ENCODE assay signal across 10 cellular contexts in the genomic region with DNA sequence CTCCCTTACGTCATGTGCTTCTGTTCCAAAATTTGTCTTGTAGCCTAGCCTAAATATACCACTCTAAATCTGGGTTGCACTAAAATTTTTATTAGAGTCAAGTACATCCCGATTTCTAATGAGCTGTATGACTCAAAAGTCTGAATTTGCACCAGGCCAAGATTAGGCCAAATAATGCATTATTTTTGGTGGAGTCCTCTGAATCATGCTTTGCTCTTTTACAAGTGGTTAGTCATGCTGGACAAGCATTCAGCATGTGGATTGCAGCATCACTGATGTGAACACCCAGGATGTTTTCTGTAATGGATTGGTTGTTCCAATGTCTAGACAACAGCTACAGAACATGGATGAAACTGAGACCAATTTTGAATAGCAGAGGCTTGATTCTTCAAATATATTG. TPM values are rescaled to one million over a fixed set of nuclear protein-coding genes. Genes with fewer than 3 reads are reported as not detected.
DNase-seq lines count a peak whose midpoint lies in the region; ATAC-seq lines count a peak whose summit lies in the region.
"Had no signal": no experiment of that assay in that cellular context is flagged by ENCODE, and none has a peak within 500 bp of the region (broad histone marks: within the 10 kb centered on the region; RNA-seq: fewer than 3 reads in every experiment).

No MANE protein-coding gene starts in this region.

- DNase-seq in A172 (ENCODE audit: low spot score), result peak; percentile 77
- DNase-seq in MG63, result peak; percentile 65
- DNase-seq in epithelial cell of prostate (ENCODE audit: low read depth, low spot score), result peak; percentile 72
- no peak for DNase-seq in NCI-H2029 (lab: John Stamatoyannopoulos, UW)
- no peak for DNase-seq in OCI-M2 (lab: John Stamatoyannopoulos, UW; ENCODE audit: unreplicated experiment)
- DNase-seq in cortex of kidney (lab: John Stamatoyannopoulos, UW), result no peak
- DNase-seq: NCI-H146 had no signal

- peaks cover 26% of the 10 kb centered on the region for H3K36me3 ChIP-seq in MG63
- peaks cover 29 to 42% of the 10 kb centered on the region in 2 donors for H3K36me3 ChIP-seq in muscle layer of duodenum (ENCODE audit: control insufficient read depth in 1 of 2, insufficient read depth in 2 of 2, low read length in 2 of 2)

- ATAC-seq in HG03095 (IDR thresholded peaks at IDR 0.05; ENCODE audit: unreplicated experiment), result no peak

- H3K4me3 ChIP-seq in MG63 (no peak overlapping the region), muscle layer of duodenum (ENCODE audit: low read depth in 1 of 2, low read length in 2 of 2) (no peak overlapping the region)

- H3K9me3 ChIP-seq in MG63, result no peaks in the 10 kb centered on the region
- peaks cover 8 to 12% of the 10 kb centered on the region in 2 donors for H3K9me3 ChIP-seq in muscle layer of duodenum (ENCODE audit: control insufficient read depth in 1 of 2, low read length in 2 of 2)

- no peaks in the 10 kb centered on the region for H3K27me3 ChIP-seq in MG63
- no peaks in the 10 kb centered on the region for H3K27me3 ChIP-seq in muscle layer of duodenum (ENCODE audit: low read depth, low read length)

- H3K27ac ChIP-seq in epithelial cell of prostate, result peak overlapping the region; percentile 81
- peak overlapping the region; percentile 61 for H3K27ac ChIP-seq in muscle layer of duodenum (ENCODE audit: low read length)

- peaks cover 0 to 15% of the 10 kb centered on the region in 2 donors for H3K4me1 ChIP-seq in muscle layer of duodenum (ENCODE audit: control insufficient read depth in 1 of 2, insufficient read depth in 2 of 2, low read length in 2 of 2)

RNA-seq across cellular contexts. Expression of gene HEBP1, which starts 23.7 kb away (rescaled TPM):
- 4.3 and 7.1 TPM in 2 replicates for total RNA-seq in A172 (2014; rRNA removed; shearing (Covaris generic))
- 5.6 and 16.1 TPM in 2 replicates for total RNA-seq in MG63 (2014; rRNA removed; shearing (Covaris generic); ENCODE audit: low replicate concordance)

RNA-seq across cellular contexts. Expression of gene GPRC5D, which starts 24.4 kb away (rescaled TPM):
- total RNA-seq in A172 (2014; rRNA removed; shearing (Covaris generic)), result not detected in 2 replicates
- total RNA-seq in MG63 (2014; rRNA removed; shearing (Covaris generic); ENCODE audit: low replicate concordance), result not detected in 2 replicates
- total RNA-seq: activated naive CD4-positive, alpha-beta T cell treated with anti-CD3 and anti-CD28 coated beads for 36 hours had no signal

Comparison
In these comparisons a context has a peak if more than half of its experiments do, and no peak if none do; other contexts are left out.
1. DNase-seq: peak in A172 (single experiment), MG63 (single experiment) and epithelial cell of prostate (single experiment); none in NCI-H2029 (single experiment), OCI-M2 (single experiment) and cortex of kidney (single experiment).